In the genomic region with DNA sequence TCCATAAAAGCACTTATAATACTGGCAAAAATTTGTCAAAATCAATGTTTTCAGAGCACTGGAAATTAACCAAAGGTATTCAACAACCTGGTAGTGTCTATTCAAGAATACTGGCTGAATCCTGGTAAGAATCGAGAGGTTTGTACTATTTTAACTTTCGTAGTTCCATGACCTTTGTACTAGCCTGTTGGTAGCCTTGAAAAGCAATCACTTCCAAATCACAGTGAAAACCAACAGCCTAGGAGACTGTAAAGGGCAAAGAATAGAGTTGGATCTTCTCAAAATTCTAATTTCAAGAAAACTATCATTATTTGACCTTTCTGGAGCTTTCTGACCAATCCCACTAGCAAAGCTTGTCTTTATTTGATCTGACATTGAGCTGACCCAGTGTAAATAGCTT, we compare ENCODE assay signal across 27 cellular contexts.
"Had no signal": no experiment of that assay in that cellular context is flagged by ENCODE, and none has a peak within 500 bp of the region (broad histone marks: within the 10 kb centered on the region; RNA-seq: fewer than 3 reads in every experiment).

No MANE protein-coding gene starts in this region.

- H3K27me3 ChIP-seq: stomach, suprapubic skin, testis, thyroid gland, tibial artery, tibial nerve, transverse colon, upper lobe of left lung, upper lobe of right lung, uterus, vagina had no signal

- ATAC-seq: stimulated activated effector memory CD8-positive, alpha-beta T cell treated with anti-CD3 and anti-CD28 coated beads, Interleukin-12 subunit alpha, Interleukin-12 subunit beta, amount 100 ng/mL, for 72 hours; stimulated activated memory B cell treated with anti-CD40 and anti-IgM and Interleukin-4, amounts not matched to agents 10 μg/mL and 1 μg/mL and 100 μg/mL, for 72 hours; stimulated activated naive B cell treated with anti-CD40 and anti-IgM and Interleukin-4, amounts not matched to agents 10 μg/mL and 1 μg/mL and 100 μg/mL, for 72 hours; stimulated activated naive CD8-positive, alpha-beta T cell treated with anti-CD3 and anti-CD28 coated beads, Interleukin-15, amount 100 ng/mL, for 72 hours; stimulated activated naive CD8-positive, alpha-beta T cell treated with anti-CD3 and anti-CD28 coated beads, Interleukin-15, Interleukin-2, amounts not matched to agents 100 U/mL and 50 U/mL, for 24 hours; upper lobe of right lung had no signal

- H3K36me3 ChIP-seq: stomach, suprapubic skin, thoracic aorta, thyroid gland, tibial artery, tibial nerve, transverse colon, upper lobe of left lung, upper lobe of right lung, uterus, vagina had no signal

- H3K27ac ChIP-seq: stomach, suprapubic skin, testis, thoracic aorta, thyroid gland, tibial artery, tibial nerve, transverse colon, upper lobe of left lung, upper lobe of right lung, uterus, vagina had no signal

- H3K9me3 ChIP-seq: stomach, suprapubic skin, testis, thoracic aorta, thyroid gland, tibial artery, tibial nerve, transverse colon, upper lobe of left lung, upper lobe of right lung, uterus, vagina had no signal

- DNase-seq: stimulated activated CD4-positive, alpha-beta T cell treated with anti-CD3 and anti-CD28 coated beads, Interleukin-2, amount 100 ng/mL, for 48 hours; stimulated activated CD4-positive, alpha-beta T cell treated with anti-CD3 and anti-CD28 coated beads, Interleukin-4, amount 100 ng/mL, for 1 hour; stimulated activated CD4-positive, alpha-beta T cell treated with anti-CD3 and anti-CD28 coated beads, Interleukin-4, amount 100 ng/mL, for 24 hours; stimulated activated CD4-positive, alpha-beta T cell treated with anti-CD3 and anti-CD28 coated beads, Interleukin-4, amount 100 ng/mL, for 4 hours; stimulated activated CD8-positive, alpha-beta memory T cell treated with anti-CD3 and anti-CD28 coated beads, Interleukin-4, amount 100 ng/mL, for 48 hours; stimulated activated naive B cell treated with anti-CD40 and anti-IgM and Interleukin-4, amounts not matched to agents 10 μg/mL and 1 μg/mL and 100 μg/mL, for 72 hours; stimulated activated naive CD4-positive, alpha-beta T cell; stimulated activated naive CD4-positive, alpha-beta T cell treated with Interleukin-2 at 50 U/mL for 16 hours; stimulated activated naive CD8-positive, alpha-beta T cell treated with anti-CD3 and anti-CD28 coated beads, Interleukin-15, amount 100 ng/mL, for 72 hours; stimulated activated naive CD8-positive, alpha-beta T cell treated with anti-CD3 and anti-CD28 coated beads, Interleukin-15, Interleukin-2, amounts not matched to agents 100 U/mL and 50 U/mL, for 24 hours; stomach; substantia nigra; testis; thyroid gland; tibial artery; transverse colon; trophoblast cell; upper lobe of left lung; upper lobe of right lung; uterus had no signal

- FAIRE-seq: urothelium cell line had no signal

- H3K4me3 ChIP-seq: stomach, suprapubic skin, testis, thoracic aorta, thyroid gland, tibial artery, tibial nerve, transverse colon, upper lobe of left lung, upper lobe of right lung, uterus, vagina had no signal

- H3K4me1 ChIP-seq: stomach, suprapubic skin, testis, thyroid gland, tibial artery, tibial nerve, transverse colon, upper lobe of left lung, upper lobe of right lung, uterus, vagina had no signal
